In the genomic region with DNA sequence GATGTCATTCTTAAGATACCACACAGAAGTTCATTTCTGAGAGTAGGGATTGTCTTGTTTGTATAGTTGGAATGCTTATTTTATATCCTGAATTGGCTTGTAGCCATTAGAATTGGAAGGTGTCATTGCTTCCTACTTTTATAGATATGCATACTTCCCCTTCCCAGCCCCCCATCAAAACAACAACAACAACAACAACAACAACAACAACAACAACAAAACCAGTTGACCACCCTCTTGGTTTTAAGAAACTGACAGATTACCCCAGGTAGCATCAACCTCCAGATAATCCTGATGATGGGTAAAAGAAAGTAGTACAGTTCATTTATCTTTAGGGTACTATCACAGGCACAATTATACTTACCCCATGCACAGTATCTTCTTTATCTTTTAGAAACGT, we compare ENCODE assay signal across 37 cellular contexts.
"Had no signal": no experiment of that assay in that cellular context is flagged by ENCODE, and none has a peak within 500 bp of the region (broad histone marks: within the 10 kb centered on the region; RNA-seq: fewer than 3 reads in every experiment).

No MANE protein-coding gene starts in this region.

- H3K9me3 ChIP-seq: body of pancreas had no signal

- FAIRE-seq: astrocyte, TTC549 had no signal

- H3K36me3 ChIP-seq: adrenal gland, brain microvascular endothelial cell, breast epithelium had no signal

- DNase-seq: activated B cell treated with CpG ODN at 0.5 μM for 24 hours; activated CD4-positive, alpha-beta memory T cell treated with anti-CD3 and anti-CD28 coated beads, Interleukin-2, amount 10 ng/mL, durations not matched to agents 7 days and 5 days; activated CD4-positive, alpha-beta T cell treated with anti-CD3 and anti-CD28 coated beads for 1 hour; activated CD4-positive, alpha-beta T cell treated with anti-CD3 and anti-CD28 coated beads for 36 hours; activated CD4-positive, alpha-beta T cell treated with anti-CD3 and anti-CD28 coated beads for 48 hours; activated CD4-positive, alpha-beta T cell treated with anti-CD3 and anti-CD28 coated beads, Interleukin-2, amount 10 ng/mL, durations not matched to agents 7 days and 5 days; activated CD4-positive, alpha-beta T cell treated with anti-CD3 and anti-CD28 coated beads, Interleukin-2, amount 50 U/mL, for 48 hours; activated CD8-positive, alpha-beta memory T cell treated with anti-CD3 and anti-CD28 coated beads for 24 hours; activated CD8-positive, alpha-beta memory T cell treated with anti-CD3 and anti-CD28 coated beads, Interleukin-2, amount 10 ng/mL, durations not matched to agents 7 days and 5 days; activated CD8-positive, alpha-beta memory T cell treated with anti-CD3 and anti-CD28 coated beads, Interleukin-2, amount 50 U/mL, for 48 hours; activated CD8-positive, alpha-beta T cell treated with anti-CD3 and anti-CD28 coated beads, Interleukin-2, amount 10 ng/mL, durations not matched to agents 7 days and 5 days; activated effector memory CD4-positive, alpha-beta T cell treated with anti-CD3 and anti-CD28 coated beads, Interleukin-2, amount 50 U/mL, for 16 hours; activated gamma-delta T cell treated with Interleukin-2 at 50 U/mL for 16 hours; activated naive CD4-positive, alpha-beta T cell; activated naive CD4-positive, alpha-beta T cell treated with anti-CD3 and anti-CD28 coated beads for 36 hours; activated naive CD4-positive, alpha-beta T cell treated with anti-CD3 and anti-CD28 coated beads, Interleukin-2, amount 50 U/mL, for 16 hours; activated naive CD8-positive, alpha-beta T cell treated with anti-CD3 and anti-CD28 coated beads for 36 hours; activated T-cell treated with anti-CD3 and anti-CD28 coated beads, Interleukin-2, amount 50 U/mL, for 4 hours; activated T-cell treated with anti-CD3 and anti-CD28 coated beads, Interleukin-2, amount 50 U/mL, for 72 hours; adrenal gland; amniotic stem cell; aorta; body of pancreas; brain microvascular endothelial cell; central memory CD4-positive, alpha-beta T cell; T-helper 1 cell; T-helper 2 cell; T-helper 9 cell had no signal

- H3K27me3 ChIP-seq: adrenal gland, body of pancreas, brain microvascular endothelial cell, breast epithelium had no signal

- H3K4me3 ChIP-seq: adrenal gland, body of pancreas, breast epithelium had no signal

- H3K27ac Mint-ChIP-seq: activated B cell treated with CpG ODN at 0.5 μM for 24 hours; activated CD4-positive, alpha-beta memory T cell treated with anti-CD3 and anti-CD28 coated beads, Interleukin-2, amount 10 ng/mL, durations not matched to agents 7 days and 5 days; activated CD4-positive, alpha-beta T cell treated with anti-CD3 and anti-CD28 coated beads for 36 hours; activated CD4-positive, alpha-beta T cell treated with anti-CD3 and anti-CD28 coated beads, Interleukin-2, amount 10 ng/mL, durations not matched to agents 7 days and 5 days; activated CD8-positive, alpha-beta memory T cell treated with anti-CD3 and anti-CD28 coated beads, Interleukin-2, amount 10 ng/mL, durations not matched to agents 7 days and 5 days; activated CD8-positive, alpha-beta T cell treated with anti-CD3 and anti-CD28 coated beads, Interleukin-2, amount 10 ng/mL, durations not matched to agents 7 days and 5 days; activated naive CD4-positive, alpha-beta T cell treated with anti-CD3 and anti-CD28 coated beads for 36 hours; activated naive CD4-positive, alpha-beta T cell treated with anti-CD3 and anti-CD28 coated beads, Interleukin-2, amount 50 U/mL, for 72 hours; activated naive CD8-positive, alpha-beta T cell treated with anti-CD3 and anti-CD28 coated beads for 36 hours; activated T-cell treated with anti-CD3 and anti-CD28 coated beads, Interleukin-2, amount 50 U/mL, for 72 hours; activated T-helper 1 cell treated with anti-CD3 and anti-CD28 coated beads, Interleukin-12 subunit alpha, Interleukin-12 subunit beta, Interleukin-2, Interleukin-4 antibody, amounts not matched to agents 30 ng/mL and 10 ng/mL and 1 ng/mL, durations not matched to agents 14 hours and 24 hours and 36 hours; activated T-helper 17 cell treated with anti-CD3 and anti-CD28 coated beads, Interleukin-2, amount 50 U/mL, for 72 hours; T-helper 1 cell treated with Interleukin-12 subunit alpha and Interleukin-12 subunit beta and Interleukin-4 antibody, amounts not matched to agents 30 μg/mL and 1 μg/mL, for 36 hours; T-helper 2 cell treated with Interferon-gamma antibody and Interleukin-4, amounts not matched to agents 5 μg/mL and 100 μg/mL, for 36 hours had no signal

- H3K27ac ChIP-seq: adrenal gland, body of pancreas, brain microvascular endothelial cell, breast epithelium, VCaP had no signal

- H3K4me1 Mint-ChIP-seq: activated CD4-positive, alpha-beta memory T cell treated with anti-CD3 and anti-CD28 coated beads, Interleukin-2, amount 10 ng/mL, durations not matched to agents 7 days and 5 days; activated CD4-positive, alpha-beta T cell treated with anti-CD3 and anti-CD28 coated beads for 36 hours; activated CD4-positive, alpha-beta T cell treated with anti-CD3 and anti-CD28 coated beads, Interleukin-2, amount 10 ng/mL, durations not matched to agents 7 days and 5 days; activated CD8-positive, alpha-beta memory T cell treated with anti-CD3 and anti-CD28 coated beads, Interleukin-2, amount 10 ng/mL, durations not matched to agents 7 days and 5 days; activated naive CD8-positive, alpha-beta T cell treated with anti-CD3 and anti-CD28 coated beads for 36 hours had no signal

- H3K27me3 Mint-ChIP-seq: activated B cell treated with CpG ODN at 0.5 μM for 24 hours; activated CD4-positive, alpha-beta memory T cell treated with anti-CD3 and anti-CD28 coated beads, Interleukin-2, amount 10 ng/mL, durations not matched to agents 7 days and 5 days; activated CD4-positive, alpha-beta T cell treated with anti-CD3 and anti-CD28 coated beads for 36 hours; activated CD4-positive, alpha-beta T cell treated with anti-CD3 and anti-CD28 coated beads, Interleukin-2, amount 10 ng/mL, durations not matched to agents 7 days and 5 days; activated CD8-positive, alpha-beta memory T cell treated with anti-CD3 and anti-CD28 coated beads, Interleukin-2, amount 10 ng/mL, durations not matched to agents 7 days and 5 days; activated naive CD8-positive, alpha-beta T cell treated with anti-CD3 and anti-CD28 coated beads for 36 hours; activated T-helper 17 cell treated with anti-CD3 and anti-CD28 coated beads, Interleukin-2, amount 50 U/mL, for 72 hours had no signal

- H3K4me1 ChIP-seq: breast epithelium had no signal

- H3K9me3 Mint-ChIP-seq: activated CD4-positive, alpha-beta T cell treated with anti-CD3 and anti-CD28 coated beads, Interleukin-2, amount 10 ng/mL, durations not matched to agents 7 days and 5 days had no signal

- H3K4me3 Mint-ChIP-seq: activated B cell treated with CpG ODN at 0.5 μM for 24 hours; activated CD4-positive, alpha-beta memory T cell treated with anti-CD3 and anti-CD28 coated beads, Interleukin-2, amount 10 ng/mL, durations not matched to agents 7 days and 5 days; activated CD4-positive, alpha-beta T cell treated with anti-CD3 and anti-CD28 coated beads for 36 hours; activated CD4-positive, alpha-beta T cell treated with anti-CD3 and anti-CD28 coated beads, Interleukin-2, amount 10 ng/mL, durations not matched to agents 7 days and 5 days; activated CD8-positive, alpha-beta memory T cell treated with anti-CD3 and anti-CD28 coated beads, Interleukin-2, amount 10 ng/mL, durations not matched to agents 7 days and 5 days; activated CD8-positive, alpha-beta T cell treated with anti-CD3 and anti-CD28 coated beads, Interleukin-2, amount 10 ng/mL, durations not matched to agents 7 days and 5 days; activated naive CD4-positive, alpha-beta T cell treated with anti-CD3 and anti-CD28 coated beads for 36 hours; activated naive CD8-positive, alpha-beta T cell treated with anti-CD3 and anti-CD28 coated beads for 36 hours; activated T-cell treated with anti-CD3 and anti-CD28 coated beads, Interleukin-2, amount 50 U/mL, for 4 hours; activated T-cell treated with anti-CD3 and anti-CD28 coated beads, Interleukin-2, amount 50 U/mL, for 72 hours; activated T-helper 1 cell treated with anti-CD3 and anti-CD28 coated beads, Interleukin-12 subunit alpha, Interleukin-12 subunit beta, Interleukin-2, Interleukin-4 antibody, amounts not matched to agents 30 ng/mL and 10 ng/mL and 1 ng/mL, durations not matched to agents 14 hours and 24 hours and 36 hours; activated T-helper 17 cell treated with anti-CD3 and anti-CD28 coated beads, Interleukin-2, amount 50 U/mL, for 72 hours; T-helper 1 cell treated with Interleukin-12 subunit alpha and Interleukin-12 subunit beta and Interleukin-4 antibody, amounts not matched to agents 30 μg/mL and 1 μg/mL, for 36 hours; T-helper 2 cell treated with Interferon-gamma antibody and Interleukin-4, amounts not matched to agents 5 μg/mL and 100 μg/mL, for 36 hours had no signal

- ATAC-seq: activated CD4-positive, alpha-beta T cell treated with anti-CD3 and anti-CD28 coated beads for 36 hours; activated CD8-positive, alpha-beta memory T cell treated with anti-CD3 and anti-CD28 coated beads, Interleukin-2, amount 10 ng/mL, durations not matched to agents 7 days and 5 days; activated CD8-positive, alpha-beta T cell treated with anti-CD3 and anti-CD28 coated beads, Interleukin-2, amount 10 ng/mL, durations not matched to agents 7 days and 5 days; activated naive CD4-positive, alpha-beta T cell treated with anti-CD3 and anti-CD28 coated beads, Interleukin-2, amount 50 U/mL, for 72 hours; activated T-cell treated with anti-CD3 and anti-CD28 coated beads, Interleukin-2, amount 50 U/mL, for 4 hours; activated T-cell treated with anti-CD3 and anti-CD28 coated beads, Interleukin-2, amount 50 U/mL, for 72 hours; activated T-helper 17 cell treated with anti-CD3 and anti-CD28 coated beads, Interleukin-2, amount 50 U/mL, for 72 hours; body of pancreas had no signal
